8 cellular contexts compared by ENCODE assay signal in the genomic region with DNA sequence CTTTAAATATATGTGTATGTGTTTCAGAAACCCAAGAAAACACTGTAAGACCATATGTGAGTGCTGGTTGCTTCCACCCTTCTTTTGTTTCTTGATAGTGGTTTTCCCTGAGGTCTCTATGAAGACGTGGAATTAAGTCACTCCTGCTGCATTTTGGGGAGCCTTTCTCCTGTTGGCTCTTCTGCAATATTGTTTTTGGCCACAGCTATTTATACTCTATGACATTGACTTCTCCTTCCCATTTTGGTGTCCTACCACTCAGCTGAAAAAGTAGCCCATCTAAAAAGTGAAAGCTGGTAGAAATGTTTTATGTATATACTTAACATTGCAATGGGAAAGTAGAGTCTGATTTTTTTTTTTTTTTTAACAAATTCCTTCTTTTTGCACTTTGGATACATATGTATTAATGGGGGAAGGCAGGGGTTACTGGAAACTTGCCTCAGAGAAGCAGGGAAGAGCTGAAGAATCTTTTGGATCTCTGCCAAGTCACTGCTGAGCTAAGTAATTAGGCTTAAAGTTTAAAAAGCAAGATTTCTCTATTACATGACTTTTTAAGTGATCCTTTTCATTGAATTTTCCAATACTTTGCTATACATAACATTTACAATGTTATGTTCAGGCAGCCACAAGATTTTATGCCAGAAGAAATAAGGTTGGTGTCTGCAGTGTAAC. TPM values are rescaled to one million over a fixed set of nuclear protein-coding genes. Genes with fewer than 3 reads are reported as not detected.
DNase-seq lines count a peak whose midpoint lies in the region; ATAC-seq and TF ChIP-seq lines count a peak whose summit lies in the region.

No MANE protein-coding gene starts in this region.

- WGBS in gastroesophageal sphincter (ENCODE audit: low coverage in 1 of 2), 2 donors, result 9 to 50% methylated on average over 1 of the region's 1 CpG

- peaks cover 14% of the 10 kb centered on the region for H3K4me1 ChIP-seq in CD8-positive, alpha-beta memory T cell (ENCODE audit: insufficient read depth, low read length)
- H3K4me1 ChIP-seq in gastroesophageal sphincter, result peaks cover 5 to 48% (median 13%) of the 10 kb centered on the region in 3 donors

- TF ChIP-seq CTCF in mesothelial cell of epicardium (IDR thresholded peaks at IDR 0.05; ENCODE audit: unreplicated experiment), result no peak
- TF ChIP-seq CTCF in gastroesophageal sphincter (IDR thresholded peaks at IDR 0.05), result no peak

- H3K4me3 ChIP-seq in CD8-positive, alpha-beta memory T cell (ENCODE audit: low read length), result peak overlapping the region; percentile 83
- H3K4me3 ChIP-seq in gastroesophageal sphincter, result peak overlapping the region in 1 of 2 donors; percentile 93

- H3K27ac Mint-ChIP-seq in CD8-positive, alpha-beta memory T cell, result peak overlapping the region; percentile 14 to 99 (median 94)
- H3K27ac Mint-ChIP-seq in activated naive CD8-positive, alpha-beta T cell treated with anti-CD3 and anti-CD28 coated beads, Interleukin-2, amount 10 ng/mL, durations not matched to agents 7 days and 5 days, result peak overlapping the region; percentile 97
- peak overlapping the region; percentile 100 for H3K27ac Mint-ChIP-seq in mesothelial cell of epicardium

- no peak for ATAC-seq in activated naive CD8-positive, alpha-beta T cell treated with anti-CD3 and anti-CD28 coated beads, Interleukin-2, amount 10 ng/mL, durations not matched to agents 7 days and 5 days (ENCODE audit: low read depth)
- ATAC-seq in gastroesophageal sphincter (no peak), HG03196 (IDR thresholded peaks at IDR 0.05; ENCODE audit: unreplicated experiment) (no peak)

- no peaks in the 10 kb centered on the region for H3K9me3 ChIP-seq in CD8-positive, alpha-beta memory T cell (ENCODE audit: low read length)
- no peaks in the 10 kb centered on the region for H3K9me3 ChIP-seq in gastroesophageal sphincter

- H3K36me3 Mint-ChIP-seq in CD8-positive, alpha-beta memory T cell, result peaks cover 0 to 37% (median 5%) of the 10 kb centered on the region in 3 donors
- peaks cover 14% of the 10 kb centered on the region for H3K36me3 Mint-ChIP-seq in activated naive CD8-positive, alpha-beta T cell treated with anti-CD3 and anti-CD28 coated beads, Interleukin-2, amount 10 ng/mL, durations not matched to agents 7 days and 5 days
- peaks cover 10% of the 10 kb centered on the region for H3K36me3 Mint-ChIP-seq in mesothelial cell of epicardium

- H3K9me3 Mint-ChIP-seq in CD8-positive, alpha-beta memory T cell, result no peaks in the 10 kb centered on the region
- no peaks in the 10 kb centered on the region for H3K9me3 Mint-ChIP-seq in activated naive CD8-positive, alpha-beta T cell treated with anti-CD3 and anti-CD28 coated beads, Interleukin-2, amount 10 ng/mL, durations not matched to agents 7 days and 5 days
- no peaks in the 10 kb centered on the region for H3K9me3 Mint-ChIP-seq in mesothelial cell of epicardium

- no peak overlapping the region for H3K27ac ChIP-seq in CD8-positive, alpha-beta memory T cell (ENCODE audit: low read depth, low read length)
- H3K27ac ChIP-seq in gastroesophageal sphincter, result no peak overlapping the region

- no peaks in the 10 kb centered on the region for H3K27me3 ChIP-seq in CD8-positive, alpha-beta memory T cell (ENCODE audit: insufficient read depth, low read length, poor library complexity, severe bottlenecking)
- no peaks in the 10 kb centered on the region for H3K27me3 ChIP-seq in gastroesophageal sphincter

- peak overlapping the region; percentile 92 to 100 (median 97) for H3K4me3 Mint-ChIP-seq in CD8-positive, alpha-beta memory T cell
- H3K4me3 Mint-ChIP-seq in activated naive CD8-positive, alpha-beta T cell treated with anti-CD3 and anti-CD28 coated beads, Interleukin-2, amount 10 ng/mL, durations not matched to agents 7 days and 5 days, result peak overlapping the region; percentile 97
- H3K4me3 Mint-ChIP-seq in mesothelial cell of epicardium, result peak overlapping the region; percentile 99

- H3K4me1 Mint-ChIP-seq in CD8-positive, alpha-beta memory T cell, result peaks cover 51 to 65% (median 61%) of the 10 kb centered on the region in 3 donors
- H3K4me1 Mint-ChIP-seq in activated naive CD8-positive, alpha-beta T cell treated with anti-CD3 and anti-CD28 coated beads, Interleukin-2, amount 10 ng/mL, durations not matched to agents 7 days and 5 days, result peaks cover 28% of the 10 kb centered on the region
- H3K4me1 Mint-ChIP-seq in mesothelial cell of epicardium, result peaks cover 27% of the 10 kb centered on the region

- POLR2A ChIA-PET in CD8-positive, alpha-beta memory T cell (lab: Charles Lee), result interaction anchor here (0.7 kb wide), 1 partner anchor 206 kb away, joined by 3 read pairs; no protein-coding TSS in a partner anchor
- POLR2A ChIA-PET in activated naive CD8-positive, alpha-beta T cell treated with anti-CD3 and anti-CD28 coated beads, Interleukin-2, amount 10 ng/mL, durations not matched to agents 7 days and 5 days (lab: Charles Lee), result interaction anchor here (1.3 kb wide), 1 partner anchor 49 kb away, joined by 3 read pairs; a partner anchor contains a TSS

- CTCF ChIA-PET in CD8-positive, alpha-beta memory T cell (lab: Charles Lee), result no interaction called here

- peaks cover 0 to 5% of the 10 kb centered on the region in 2 donors for H3K27me3 Mint-ChIP-seq in CD8-positive, alpha-beta memory T cell
- no peaks in the 10 kb centered on the region for H3K27me3 Mint-ChIP-seq in activated naive CD8-positive, alpha-beta T cell treated with anti-CD3 and anti-CD28 coated beads, Interleukin-2, amount 10 ng/mL, durations not matched to agents 7 days and 5 days
- no peaks in the 10 kb centered on the region for H3K27me3 Mint-ChIP-seq in mesothelial cell of epicardium (ENCODE audit: low read depth)

- H3K36me3 ChIP-seq in CD8-positive, alpha-beta memory T cell (ENCODE audit: insufficient read depth, low read length), result peaks cover 2% of the 10 kb centered on the region
- peaks cover 0 to 8% of the 10 kb centered on the region in 2 donors for H3K36me3 ChIP-seq in gastroesophageal sphincter

- no peak for DNase-seq in CD8-positive, alpha-beta memory T cell
- DNase-seq in LHCN-M2 (ENCODE audit: low read depth) (peak; percentile 12), mesothelial cell of epicardium (ENCODE audit: low spot score in 2 of 2, unreplicated experiment in 2 of 2) (no peak), C1 segment of cervical spinal cord (lab: John Stamatoyannopoulos, UW) (no peak)
- DNase-seq in activated naive CD8-positive, alpha-beta T cell treated with anti-CD3 and anti-CD28 coated beads, Interleukin-2, amount 10 ng/mL, durations not matched to agents 7 days and 5 days, result no peak
- DNase-seq in stimulated activated CD4-positive, alpha-beta T cell treated with anti-CD3 and anti-CD28 coated beads, Interleukin-12 subunit alpha, Interleukin-12 subunit beta, amount 100 ng/mL, for 4 hours, result no peak

- no peak for TF ChIP-seq POLR2A in gastroesophageal sphincter (IDR thresholded peaks at IDR 0.05)

- no peak for TF ChIP-seq EP300 in gastroesophageal sphincter (IDR thresholded peaks at IDR 0.05)

RNA-seq across cellular contexts. Expression of a gene that starts 1.8 kb away (rescaled TPM):
- 10 to 100 TPM; 33.2 to 39.4 TPM for total RNA-seq in CD8-positive, alpha-beta memory T cell
- polyA plus RNA-seq in CD8-positive, alpha-beta memory T cell, result 61.8 TPM
- total RNA-seq in LHCN-M2 (2014; rRNA removed), result 34.3 and 42.0 TPM in 2 replicates
- polyA plus RNA-seq in LHCN-M2 (2012), result 14.2 TPM
- 10 to 100 TPM; 87.6 to 89.6 TPM for total RNA-seq in activated naive CD8-positive, alpha-beta T cell treated with anti-CD3 and anti-CD28 coated beads, Interleukin-2, amount 10 ng/mL, durations not matched to agents 7 days and 5 days
- 135 to 147 TPM (median 143 TPM) in 3 replicates for total RNA-seq in mesothelial cell of epicardium
- total RNA-seq in gastroesophageal sphincter, result 100 to 1,000 TPM in 1 of 4 donors, 10 to 100 TPM in 3; 46.9 to 130 (median 78.1) TPM

RNA-seq across cellular contexts. Expression of a gene that starts 48.7 kb away (rescaled TPM):
- total RNA-seq in CD8-positive, alpha-beta memory T cell, result 100 to 1,000 TPM; 186 to 188 TPM
- 136 TPM for polyA plus RNA-seq in CD8-positive, alpha-beta memory T cell
- total RNA-seq in LHCN-M2 (2014; rRNA removed) (104 and 113 TPM in 2 replicates), mesothelial cell of epicardium (77.8 to 83.7 TPM (median 78.5 TPM) in 3 replicates), gastroesophageal sphincter (100 to 1,000 TPM in 3 of 4 donors, 10 to 100 TPM in 1; 85.6 to 106 (median 105) TPM)
- 26.5 TPM for polyA plus RNA-seq in LHCN-M2 (2012)
- 100 to 1,000 TPM; 101 TPM for total RNA-seq in activated naive CD8-positive, alpha-beta T cell treated with anti-CD3 and anti-CD28 coated beads, Interleukin-2, amount 10 ng/mL, durations not matched to agents 7 days and 5 days
